1 cellular context compared by ENCODE assay signal in genomic region chr10:86836044-86836443, GRCh38.
TF ChIP-seq lines count a peak whose summit lies in the region.

No MANE protein-coding gene starts in this region.

TF ChIP-seq in HEK293, 187 proteins besides CTCF, POLR2A, EP300 and RAD21 (continued from another document):
- TF ChIP-seq ZNF664 (tag by site-specific recombination; IDR thresholded peaks at IDR 0.05) (no peak), GLIS1 (tag by site-specific recombination; IDR thresholded peaks at IDR 0.05) (0 out of 2 replicates have a peak, but pooled peaks have one; percentile 19), ZNF366 (tag by site-specific recombination; conservative IDR thresholded peaks at IDR 0.05) (no peak), SCRT1 (tag by site-specific recombination; IDR thresholded peaks at IDR 0.05; ENCODE audit: borderline replicate concordance) (no peak)
TF ChIP-seq in HEK293: peak in this region for 2.
